In the genomic region with DNA sequence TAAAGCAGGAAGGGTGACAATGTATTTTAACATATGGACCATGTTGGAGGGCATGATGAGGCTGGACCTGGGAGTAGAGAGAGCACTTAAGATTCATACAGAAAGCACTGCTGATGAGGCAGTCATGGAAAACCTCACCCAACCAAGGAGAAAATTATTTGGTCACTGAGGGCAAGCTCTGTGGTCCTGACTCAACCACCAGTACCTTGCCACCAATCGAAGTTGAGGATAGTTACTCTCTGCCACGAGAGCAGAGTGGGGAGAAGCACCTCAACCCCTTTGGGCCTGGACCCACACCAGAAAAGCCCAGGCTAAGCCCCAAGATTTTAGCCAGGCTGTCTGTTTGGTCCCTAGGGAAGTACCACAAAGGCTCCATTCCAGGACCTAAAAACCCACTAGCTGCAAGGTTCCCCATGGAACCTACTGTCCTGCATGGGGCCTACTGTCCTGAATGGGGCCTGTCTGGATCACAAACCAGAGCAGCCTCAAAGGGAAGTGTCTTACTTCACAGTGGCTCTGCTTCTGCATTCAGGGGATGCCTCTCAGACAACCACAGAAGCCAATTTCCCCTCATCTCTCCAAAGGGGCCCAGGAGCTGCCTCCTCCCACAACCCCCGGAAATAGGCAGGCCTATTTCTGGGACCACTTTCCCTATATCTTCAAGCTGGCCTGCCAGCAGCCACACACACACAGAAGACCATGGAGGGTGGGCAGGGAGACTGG, we compare ENCODE assay signal across 13 cellular contexts. TPM values are rescaled to one million over a fixed set of nuclear protein-coding genes. Genes with fewer than 3 reads are reported as not detected.
A peak's percentile ranks its signal among the peaks of the same experiment; 100 is the strongest.
DNase-seq lines count a peak whose midpoint lies in the region; ATAC-seq, FAIRE-seq and TF ChIP-seq lines count a peak whose summit lies in the region.
"Had no signal": no experiment of that assay in that cellular context is flagged by ENCODE, and none has a peak within 500 bp of the region (broad histone marks: within the 10 kb centered on the region; RNA-seq: fewer than 3 reads in every experiment).

No MANE protein-coding gene starts in this region.

- POLR2A ChIA-PET in GM12878 (lab: Charles Lee) = no interaction called here

- peak overlapping the region; percentile 21 to 81 (median 66); a peak in 20 of 22 replicates for H3K27ac ChIP-seq in BLaER1 treated with 17β-estradiol and CSF1 and Interleukin-3, amounts not matched to agents 10 nM and 100 nM
- H3K27ac ChIP-seq in GM12878 (ENCODE audit: control insufficient read depth, insufficient read depth) (no peak overlapping the region), hepatocyte (no peak overlapping the region)
- H3K27ac ChIP-seq: body of pancreas, lower lobe of right lung had no signal

- no peak for FAIRE-seq in GM12878 (lab: Jason Lieb, UNC)

- H3K9me3 ChIP-seq in BLaER1 treated with 17β-estradiol and CSF1 and Interleukin-3, amounts not matched to agents 10 nM and 100 nM (replicated peaks in 1 of 11) = 0 out of 22 replicates have a peak, but pooled peaks cover 0 to 4% (median 0%) of the 10 kb centered on the region in 11 experiments
- H3K9me3 ChIP-seq in GM12878 (replicated peaks; ENCODE audit: control insufficient read depth, insufficient read depth, low read length) (peaks cover 2% of the 10 kb centered on the region; the same call in 2 of the 3 replicates), hepatocyte (ENCODE audit: low read depth) (no peaks in the 10 kb centered on the region)
- H3K9me3 ChIP-seq: body of pancreas, lower lobe of right lung, SK-N-SH had no signal

- CTCF ChIA-PET in GM12878 (lab: Yijun Ruan, JAX) = no interaction called here

- H3K4me1 ChIP-seq in BLaER1 treated with 17β-estradiol and CSF1 and Interleukin-3, amounts not matched to agents 10 nM and 100 nM = peaks cover 49 to 71% (median 61%) of the 10 kb centered on the region in 10 experiments
- H3K4me1 ChIP-seq in GM12878 (ENCODE audit: control insufficient read depth, insufficient read depth, low read length) (peaks cover 10% of the 10 kb centered on the region), hepatocyte (ENCODE audit: insufficient read depth) (peaks cover 15% of the 10 kb centered on the region)

- peaks cover 16 to 36% (median 28%) of the 10 kb centered on the region in 11 experiments for H3K36me3 ChIP-seq in BLaER1 treated with 17β-estradiol and CSF1 and Interleukin-3, amounts not matched to agents 10 nM and 100 nM
- H3K36me3 ChIP-seq in GM12878 (ENCODE audit: control insufficient read depth in 2 of 2, insufficient read depth in 2 of 2, low read length in 1 of 2) (peaks cover 6 to 9% of the 10 kb centered on the region in 2 experiments; a peak in 3 of 4 replicates), hepatocyte (replicated peaks; ENCODE audit: insufficient read depth, low read depth) (no peaks in the 10 kb centered on the region)

- H3K9me2 ChIP-seq in hepatocyte (replicated peaks; ENCODE audit: insufficient read depth) = no peaks in the 10 kb centered on the region
- H3K9me2 ChIP-seq: SK-N-SH had no signal

- no peak for TF ChIP-seq RAD21 in GM12878 (IDR thresholded peaks at IDR 0.05; ENCODE audit: insufficient read depth, low read depth, low read length)

- no peak for TF ChIP-seq EP300 in GM12878 (IDR thresholded peaks at IDR 0.05; ENCODE audit: borderline replicate concordance in 1 of 2, control insufficient read depth in 1 of 2, low read depth in 2 of 2, low read length in 2 of 2)

- H2AFZ ChIP-seq in GM12878 (ENCODE audit: control insufficient read depth, low read depth, low read length) (no peak overlapping the region), hepatocyte (no peak overlapping the region)

- TF ChIP-seq POLR2A in GM12878 (IDR thresholded peaks at IDR 0.05; ENCODE audit: low read depth, low read length) = no peak

- intact Hi-C loops in GM12878 (cut with micrococcal nuclease; ENCODE audit: unreplicated experiment) = no loop called here

- peak; percentile 27 for DNase-seq in KG1 (lab: John Stamatoyannopoulos, UW)
- DNase-seq in GM12878 (ENCODE audit: low read depth, low spot score) = no peak
- no peak for DNase-seq in hepatocyte (ENCODE audit: low spot score)
- DNase-seq in GM13977 (ENCODE audit: low spot score) = no peak
- DNase-seq: activated effector memory CD4-positive, alpha-beta T cell treated with anti-CD3 and anti-CD28 coated beads, Interleukin-2, amount 50 U/mL, for 16 hours; body of pancreas; DMS79 treated with DMSO at 0.1 percent for 48 hours; HFFc6; lower lobe of right lung; SK-N-SH had no signal

- RAD21 ChIA-PET in GM12878 (lab: Charles Lee; ENCODE audit: unreplicated experiment) = no interaction called here

- H4K20me1 ChIP-seq in BLaER1 treated with 17β-estradiol and CSF1 and Interleukin-3, amounts not matched to agents 10 nM and 100 nM = peaks cover 0 to 31% (median 5%) of the 10 kb centered on the region in 11 experiments; a peak in 7 of 22 replicates
- H4K20me1 ChIP-seq in GM12878 (ENCODE audit: control insufficient read depth, insufficient read depth) (no peaks in the 10 kb centered on the region; the same call in 1 of the 2 replicates), hepatocyte (ENCODE audit: insufficient read depth, poor library complexity, severe bottlenecking) (no peaks in the 10 kb centered on the region)

- no TSS peak for BruUV-seq in GM12878 (replicated peaks; lab: Mats Ljungman, UMichigan)

- H3K79me2 ChIP-seq in GM12878 (ENCODE audit: control insufficient read depth, insufficient read depth, low read length) (peaks cover 24% of the 10 kb centered on the region), hepatocyte (peaks cover 23% of the 10 kb centered on the region)

- H3K27me3 ChIP-seq in BLaER1 treated with 17β-estradiol and CSF1 and Interleukin-3, amounts not matched to agents 10 nM and 100 nM = no peaks in the 10 kb centered on the region
- H3K27me3 ChIP-seq in GM12878 (replicated peaks in 1 of 2; ENCODE audit: control insufficient read depth in 2 of 2, insufficient read depth in 2 of 2, low read length in 1 of 2) (no peaks in the 10 kb centered on the region), hepatocyte (no peaks in the 10 kb centered on the region)
- H3K27me3 ChIP-seq: body of pancreas had no signal

- in situ Hi-C loops in GM12878 (cut with MboI) = no loop called here
- in situ Hi-C loops in GM13977 (cut with MboI; ENCODE audit: low pct_unique_long_range_greater_than_20kb, low sequenced_read_pairs, unreplicated experiment) = loop anchor here (25.0 kb wide), 1 partner anchor 275 kb away; the partner anchor contains the start of gene NICN1

- peak overlapping the region; percentile 20 to 69 (median 54); a peak in 18 of 22 replicates for H3K9ac ChIP-seq in BLaER1 treated with 17β-estradiol and CSF1 and Interleukin-3, amounts not matched to agents 10 nM and 100 nM
- no peak overlapping the region for H3K9ac ChIP-seq in GM12878 (ENCODE audit: control insufficient read depth, insufficient read depth, low read length)
- H3K9ac ChIP-seq: SK-N-SH had no signal

- no peak overlapping the region; a peak in 1 of 20 replicates for H3K4me3 ChIP-seq in BLaER1 treated with 17β-estradiol and CSF1 and Interleukin-3, amounts not matched to agents 10 nM and 100 nM
- H3K4me3 ChIP-seq in GM12878 = no peak overlapping the region
- H3K4me3 ChIP-seq in hepatocyte = no peak overlapping the region
- H3K4me3 ChIP-seq: body of pancreas, lower lobe of right lung had no signal

- 70% methylated on average over 3 of the region's 3 CpGs for WGBS in GM12878 (ENCODE audit: insufficient coverage, insufficient replicate concordance, low lambda C conversion rate, missing lambda C conversion rate)
- WGBS in hepatocyte (ENCODE audit: low lambda C conversion rate, missing lambda C conversion rate) = 100% methylated on average over 3 of the region's 3 CpGs

- ATAC-seq in GM12878 (no peak), HG03457 (IDR thresholded peaks at IDR 0.05; ENCODE audit: unreplicated experiment) (no peak)
- ATAC-seq: body of pancreas, lower lobe of right lung, sciatic nerve had no signal

- SMC1A ChIA-PET in GM12878 (lab: Charles Lee; ENCODE audit: uncharacterized antibody, unreplicated experiment) = no interaction called here

- H3K4me2 ChIP-seq in BLaER1 treated with 17β-estradiol and CSF1 and Interleukin-3, amounts not matched to agents 10 nM and 100 nM = peak overlapping the region; percentile 52 to 72 (median 65)
- H3K4me2 ChIP-seq in GM12878 (ENCODE audit: control insufficient read depth, insufficient read depth) (no peak overlapping the region), hepatocyte (no peak overlapping the region)
- H3K4me2 ChIP-seq: SK-N-SH had no signal

- TF ChIP-seq CTCF in GM12878 (IDR thresholded peaks at IDR 0.05 in 2 of 3, conservative IDR thresholded peaks at IDR 0.05 in 1 of 3; ENCODE audit: control insufficient read depth in 2 of 3, extremely low read depth in 1 of 3, insufficient read depth in 1 of 3, low read depth in 3 of 3, low read length in 3 of 3) (no peak), hepatocyte (IDR thresholded peaks at IDR 0.05; ENCODE audit: poor library complexity) (no peak), GM13977 (IDR thresholded peaks at IDR 0.05; ENCODE audit: extremely low read depth, insufficient read depth, missing control alignments) (no peak)

RNA-seq across cellular contexts. Expression of gene CCDC71, which starts 4.2 kb away (rescaled TPM):
- 51.7 and 62.8 TPM in 2 replicates for total RNA-seq in GM12878 (2013; cell fraction: nucleolus; rRNA removed)
- total RNA-seq in GM12878 (2014; rRNA removed) (34.0 and 38.0 TPM in 2 replicates), GM12878 (2014; rRNA removed; fragmentation: Illumina TruSeq; extraction: Trizol) (19.9 and 21.8 TPM in 2 replicates), GM12878 (2021) (30.3 and 31.8 TPM in 2 replicates), hepatocyte (36.5 and 40.9 TPM in 2 replicates)
- polyA plus RNA-seq in GM12878 (2011; ENCODE audit: low read depth) = 8.9 TPM
- polyA plus RNA-seq in GM12878 (2011; rRNA removed) (6.4 and 12.4 TPM in 2 replicates), GM12878 (2014; fragmentation: Illumina TruSeq; extraction: Trizol) (6.9 and 19.7 TPM in 2 replicates), GM12878 (2014; fragmentation: Nextera tagmentation; extraction: Ambion mirVana) (under 1 TPM; 0.20 to 0.24 TPM), GM12878 (2014; rRNA removed) (31.8 and 36.1 TPM in 2 replicates), GM12878 (2016; fragmentation: Nextera tagmentation; extraction: Ambion mirVana) (1 to 10 TPM; 1.0 to 1.7 TPM), hepatocyte (0.09 and 0.60 TPM in 2 replicates)
- polyA plus RNA-seq in GM12878 (2011; cell fraction: cytosol; rRNA removed) = 21.4 and 25.7 TPM in 2 replicates
- 16.0 and 17.1 TPM in 2 replicates for polyA plus RNA-seq in GM12878 (2011; cell fraction: nucleus; rRNA removed)
- polyA plus RNA-seq in GM12878 (2012) = 16.7 and 17.5 TPM in 2 replicates
- polyA minus RNA-seq in GM12878 (2011; rRNA and poly(A)+ RNA removed) = 34.0 and 50.8 TPM in 2 replicates
- polyA minus RNA-seq in GM12878 (2011; cell fraction: cytosol; rRNA and poly(A)+ RNA removed) = 8.7 and 10.4 TPM in 2 replicates
- 27.1 and 41.2 TPM in 2 replicates for polyA minus RNA-seq in GM12878 (2011; cell fraction: nucleus; rRNA and poly(A)+ RNA removed)

RNA-seq across cellular contexts. Expression of gene KLHDC8B, which starts 9.4 kb away (rescaled TPM):
- 3.5 and 7.7 TPM in 2 replicates for total RNA-seq in GM12878 (2013; cell fraction: nucleolus; rRNA removed)
- 0.73 and 1.4 TPM in 2 replicates for total RNA-seq in GM12878 (2014; rRNA removed)
- total RNA-seq in GM12878 (2014; rRNA removed; fragmentation: Illumina TruSeq; extraction: Trizol) = 0.64 and 0.89 TPM in 2 replicates
- 1.2 and 1.9 TPM in 2 replicates for total RNA-seq in GM12878 (2021)
- polyA plus RNA-seq in GM12878 (2011; ENCODE audit: low read depth) = 1.2 TPM
- 0.79 and 1.5 TPM in 2 replicates for polyA plus RNA-seq in GM12878 (2011; rRNA removed)
- 1.2 and 1.5 TPM in 2 replicates for polyA plus RNA-seq in GM12878 (2011; cell fraction: cytosol; rRNA removed)
- 2.1 and 4.2 TPM in 2 replicates for polyA plus RNA-seq in GM12878 (2011; cell fraction: nucleus; rRNA removed)
- polyA plus RNA-seq in GM12878 (2012) = 4.0 and 5.2 TPM in 2 replicates
- 0.85 and 0.98 TPM in 2 replicates for polyA plus RNA-seq in GM12878 (2014; fragmentation: Illumina TruSeq; extraction: Trizol)
- under 1 TPM in 1 of 2 experiments, not detected in 1; 0.40 TPM for polyA plus RNA-seq in GM12878 (2014; fragmentation: Nextera tagmentation; extraction: Ambion mirVana)
- polyA plus RNA-seq in GM12878 (2014; rRNA removed) = 0.31 and 1.3 TPM in 2 replicates
- polyA plus RNA-seq in GM12878 (2016; fragmentation: Nextera tagmentation; extraction: Ambion mirVana) = under 1 TPM; 0.80 to 0.92 TPM
- polyA minus RNA-seq in GM12878 (2011; rRNA and poly(A)+ RNA removed) = 0.51 and 1.1 TPM in 2 replicates
- polyA minus RNA-seq in GM12878 (2011; cell fraction: cytosol; rRNA and poly(A)+ RNA removed) = not detected in 2 replicates
- polyA minus RNA-seq in GM12878 (2011; cell fraction: nucleus; rRNA and poly(A)+ RNA removed) = 1.1 and 1.5 TPM in 2 replicates
- 54.6 and 72.0 TPM in 2 replicates for total RNA-seq in hepatocyte
- 86.4 and 97.1 TPM in 2 replicates for polyA plus RNA-seq in hepatocyte

RNA-seq across cellular contexts. Expression of gene LAMB2, which starts 29.1 kb away (rescaled TPM):
- 0.61 and 2.9 TPM in 2 replicates for total RNA-seq in GM12878 (2013; cell fraction: nucleolus; rRNA removed)
- total RNA-seq in GM12878 (2014; rRNA removed) (0.23 TPM in 1 of 2 replicates, not detected in the other), GM12878 (2014; rRNA removed; fragmentation: Illumina TruSeq; extraction: Trizol) (not detected in 2 replicates), GM12878 (2021) (3.2 and 3.3 TPM in 2 replicates), hepatocyte (343 and 396 TPM in 2 replicates)
- not detected for polyA plus RNA-seq in GM12878 (2011; ENCODE audit: low read depth)
- polyA plus RNA-seq in GM12878 (2011; rRNA removed) (0.18 TPM in 1 of 2 replicates, not detected in the other), GM12878 (2014; fragmentation: Illumina TruSeq; extraction: Trizol) (0.13 TPM in 1 of 2 replicates, not detected in the other), GM12878 (2014; fragmentation: Nextera tagmentation; extraction: Ambion mirVana) (not detected), GM12878 (2014; rRNA removed) (0.24 and 0.64 TPM in 2 replicates), GM12878 (2016; fragmentation: Nextera tagmentation; extraction: Ambion mirVana) (1 to 10 TPM in 1 of 2 experiments, under 1 TPM in 1; 0.67 to 1.0 TPM), hepatocyte (437 and 474 TPM in 2 replicates)
- polyA plus RNA-seq in GM12878 (2011; cell fraction: cytosol; rRNA removed) = 0.15 and 0.42 TPM in 2 replicates
- polyA plus RNA-seq in GM12878 (2011; cell fraction: nucleus; rRNA removed) = 3.9 and 5.4 TPM in 2 replicates
- polyA plus RNA-seq in GM12878 (2012) = 0.44 TPM in 1 of 2 replicates, not detected in the other
- polyA minus RNA-seq in GM12878 (2011; rRNA and poly(A)+ RNA removed) = 0.31 TPM in 1 of 2 replicates, not detected in the other
- polyA minus RNA-seq in GM12878 (2011; cell fraction: cytosol; rRNA and poly(A)+ RNA removed) = not detected in 2 replicates
- 0.97 TPM in 1 of 2 replicates, not detected in the other for polyA minus RNA-seq in GM12878 (2011; cell fraction: nucleus; rRNA and poly(A)+ RNA removed)

RNA-seq across cellular contexts. Expression of gene USP19, which starts 41.3 kb away (rescaled TPM):
- 44.3 and 49.9 TPM in 2 replicates for total RNA-seq in GM12878 (2013; cell fraction: nucleolus; rRNA removed)
- total RNA-seq in GM12878 (2014; rRNA removed) (33.6 and 35.2 TPM in 2 replicates), GM12878 (2014; rRNA removed; fragmentation: Illumina TruSeq; extraction: Trizol) (16.1 and 16.6 TPM in 2 replicates), GM12878 (2021) (62.2 and 64.2 TPM in 2 replicates), hepatocyte (44.2 and 44.6 TPM in 2 replicates)
- polyA plus RNA-seq in GM12878 (2011; ENCODE audit: low read depth) = 23.8 TPM
- polyA plus RNA-seq in GM12878 (2011; rRNA removed) (28.1 and 41.7 TPM in 2 replicates), GM12878 (2014; fragmentation: Illumina TruSeq; extraction: Trizol) (11.1 and 25.7 TPM in 2 replicates), GM12878 (2014; fragmentation: Nextera tagmentation; extraction: Ambion mirVana) (under 1 TPM; 0.24 to 0.68 TPM), GM12878 (2014; rRNA removed) (40.7 and 44.8 TPM in 2 replicates), GM12878 (2016; fragmentation: Nextera tagmentation; extraction: Ambion mirVana) (10 to 100 TPM; 32.7 to 36.6 TPM), hepatocyte (31.4 and 32.7 TPM in 2 replicates)
- 46.1 and 62.5 TPM in 2 replicates for polyA plus RNA-seq in GM12878 (2011; cell fraction: cytosol; rRNA removed)
- 150 and 158 TPM in 2 replicates for polyA plus RNA-seq in GM12878 (2011; cell fraction: nucleus; rRNA removed)
- polyA plus RNA-seq in GM12878 (2012) = 25.7 and 27.6 TPM in 2 replicates
- 102 and 109 TPM in 2 replicates for polyA minus RNA-seq in GM12878 (2011; rRNA and poly(A)+ RNA removed)
- polyA minus RNA-seq in GM12878 (2011; cell fraction: cytosol; rRNA and poly(A)+ RNA removed) = 24.2 and 26.1 TPM in 2 replicates
- 25.5 and 46.9 TPM in 2 replicates for polyA minus RNA-seq in GM12878 (2011; cell fraction: nucleus; rRNA and poly(A)+ RNA removed)

RNA-seq across cellular contexts. Expression of gene QARS1, which starts 57.4 kb away (rescaled TPM):
- 216 and 218 TPM in 2 replicates for total RNA-seq in GM12878 (2013; cell fraction: nucleolus; rRNA removed)
- total RNA-seq in GM12878 (2014; rRNA removed) (461 and 476 TPM in 2 replicates), GM12878 (2014; rRNA removed; fragmentation: Illumina TruSeq; extraction: Trizol) (199 and 212 TPM in 2 replicates), GM12878 (2021) (369 and 380 TPM in 2 replicates), hepatocyte (206 and 232 TPM in 2 replicates)
- polyA plus RNA-seq in GM12878 (2011; ENCODE audit: low read depth) = 218 TPM
- polyA plus RNA-seq in GM12878 (2011; rRNA removed) (144 and 309 TPM in 2 replicates), GM12878 (2014; fragmentation: Illumina TruSeq; extraction: Trizol) (249 and 362 TPM in 2 replicates), GM12878 (2014; fragmentation: Nextera tagmentation; extraction: Ambion mirVana) (100 to 1,000 TPM; 229 to 328 TPM), GM12878 (2014; rRNA removed) (385 and 397 TPM in 2 replicates), GM12878 (2016; fragmentation: Nextera tagmentation; extraction: Ambion mirVana) (100 to 1,000 TPM; 168 to 185 TPM), hepatocyte (104 and 112 TPM in 2 replicates)
- 527 and 634 TPM in 2 replicates for polyA plus RNA-seq in GM12878 (2011; cell fraction: cytosol; rRNA removed)
- polyA plus RNA-seq in GM12878 (2011; cell fraction: nucleus; rRNA removed) = 904 and 1,136 TPM in 2 replicates
- 327 and 350 TPM in 2 replicates for polyA plus RNA-seq in GM12878 (2012)
- 263 and 286 TPM in 2 replicates for polyA minus RNA-seq in GM12878 (2011; rRNA and poly(A)+ RNA removed)
- polyA minus RNA-seq in GM12878 (2011; cell fraction: cytosol; rRNA and poly(A)+ RNA removed) = 87.8 and 145 TPM in 2 replicates
- polyA minus RNA-seq in GM12878 (2011; cell fraction: nucleus; rRNA and poly(A)+ RNA removed) = 189 and 310 TPM in 2 replicates

Comparison
In these comparisons a context has a peak if more than half of its experiments do, and no peak if none do; other contexts are left out.
1. H3K27ac ChIP-seq: peak in BLaER1 treated with 17β-estradiol and CSF1 and Interleukin-3, amounts not matched to agents 10 nM and 100 nM (11 of 11); none in GM12878 (single experiment) and hepatocyte (single experiment).
2. H3K4me2 ChIP-seq: peak in BLaER1 treated with 17β-estradiol and CSF1 and Interleukin-3, amounts not matched to agents 10 nM and 100 nM (11 of 11); none in GM12878 (single experiment) and hepatocyte (single experiment).
3. RNA of gene LAMB2, which starts 29.1 kb away (total RNA-seq): 343 to 396 TPM in hepatocyte; 0.23 to 3.3 TPM in GM12878; every median in the first group is over 10 times any median in the second.